In the genomic region with DNA sequence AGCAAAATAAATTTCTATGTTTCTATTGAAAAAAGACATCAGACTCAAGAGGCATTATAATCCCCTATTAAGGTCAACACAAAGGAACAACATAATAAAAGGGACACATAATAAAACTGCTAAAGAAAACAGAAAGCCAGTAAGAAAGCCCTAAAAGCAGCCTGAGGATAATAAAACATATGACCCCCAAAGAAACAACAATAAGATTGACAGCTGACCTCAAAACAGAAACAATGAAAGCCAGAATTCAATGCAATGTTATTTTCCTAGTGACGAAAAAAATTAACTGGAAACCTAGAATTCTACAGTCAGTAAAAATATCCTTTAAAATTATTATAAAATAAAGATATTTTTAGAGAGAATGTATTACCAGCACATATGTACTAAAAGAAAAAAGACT, we compare ENCODE assay signal across 2 cellular contexts.
TF ChIP-seq lines count a peak whose summit lies in the region.

No MANE protein-coding gene starts in this region.

TF ChIP-seq in HEK293T, 16 proteins besides CTCF, POLR2A, EP300 and RAD21:
- TF ChIP-seq, protein P1, sequence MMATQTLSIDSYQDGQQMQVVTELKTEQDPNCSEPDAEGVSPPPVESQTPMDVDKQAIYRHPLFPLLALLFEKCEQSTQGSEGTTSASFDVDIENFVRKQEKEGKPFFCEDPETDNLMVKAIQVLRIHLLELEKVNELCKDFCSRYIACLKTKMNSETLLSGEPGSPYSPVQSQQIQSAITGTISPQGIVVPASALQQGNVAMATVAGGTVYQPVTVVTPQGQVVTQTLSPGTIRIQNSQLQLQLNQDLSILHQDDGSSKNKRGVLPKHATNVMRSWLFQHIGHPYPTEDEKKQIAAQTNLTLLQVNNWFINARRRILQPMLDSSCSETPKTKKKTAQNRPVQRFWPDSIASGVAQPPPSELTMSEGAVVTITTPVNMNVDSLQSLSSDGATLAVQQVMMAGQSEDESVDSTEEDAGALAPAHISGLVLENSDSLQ (IDR thresholded peaks at IDR 0.05), result peak; percentile 49
- TF ChIP-seq L3MBTL2 (conservative IDR thresholded peaks at IDR 0.05) (no peak), ELF4 (IDR thresholded peaks at IDR 0.05) (no peak)
TF ChIP-seq in HEK293T: peak in this region for 1.

TF ChIP-seq in WTC11, 78 proteins besides CTCF, POLR2A, EP300 and RAD21:
- TF ChIP-seq, protein P2, sequence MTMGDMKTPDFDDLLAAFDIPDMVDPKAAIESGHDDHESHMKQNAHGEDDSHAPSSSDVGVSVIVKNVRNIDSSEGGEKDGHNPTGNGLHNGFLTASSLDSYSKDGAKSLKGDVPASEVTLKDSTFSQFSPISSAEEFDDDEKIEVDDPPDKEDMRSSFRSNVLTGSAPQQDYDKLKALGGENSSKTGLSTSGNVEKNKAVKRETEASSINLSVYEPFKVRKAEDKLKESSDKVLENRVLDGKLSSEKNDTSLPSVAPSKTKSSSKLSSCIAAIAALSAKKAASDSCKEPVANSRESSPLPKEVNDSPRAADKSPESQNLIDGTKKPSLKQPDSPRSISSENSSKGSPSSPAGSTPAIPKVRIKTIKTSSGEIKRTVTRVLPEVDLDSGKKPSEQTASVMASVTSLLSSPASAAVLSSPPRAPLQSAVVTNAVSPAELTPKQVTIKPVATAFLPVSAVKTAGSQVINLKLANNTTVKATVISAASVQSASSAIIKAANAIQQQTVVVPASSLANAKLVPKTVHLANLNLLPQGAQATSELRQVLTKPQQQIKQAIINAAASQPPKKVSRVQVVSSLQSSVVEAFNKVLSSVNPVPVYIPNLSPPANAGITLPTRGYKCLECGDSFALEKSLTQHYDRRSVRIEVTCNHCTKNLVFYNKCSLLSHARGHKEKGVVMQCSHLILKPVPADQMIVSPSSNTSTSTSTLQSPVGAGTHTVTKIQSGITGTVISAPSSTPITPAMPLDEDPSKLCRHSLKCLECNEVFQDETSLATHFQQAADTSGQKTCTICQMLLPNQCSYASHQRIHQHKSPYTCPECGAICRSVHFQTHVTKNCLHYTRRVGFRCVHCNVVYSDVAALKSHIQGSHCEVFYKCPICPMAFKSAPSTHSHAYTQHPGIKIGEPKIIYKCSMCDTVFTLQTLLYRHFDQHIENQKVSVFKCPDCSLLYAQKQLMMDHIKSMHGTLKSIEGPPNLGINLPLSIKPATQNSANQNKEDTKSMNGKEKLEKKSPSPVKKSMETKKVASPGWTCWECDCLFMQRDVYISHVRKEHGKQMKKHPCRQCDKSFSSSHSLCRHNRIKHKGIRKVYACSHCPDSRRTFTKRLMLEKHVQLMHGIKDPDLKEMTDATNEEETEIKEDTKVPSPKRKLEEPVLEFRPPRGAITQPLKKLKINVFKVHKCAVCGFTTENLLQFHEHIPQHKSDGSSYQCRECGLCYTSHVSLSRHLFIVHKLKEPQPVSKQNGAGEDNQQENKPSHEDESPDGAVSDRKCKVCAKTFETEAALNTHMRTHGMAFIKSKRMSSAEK (CRISPR knock-in tag; IDR thresholded peaks at IDR 0.05; ENCODE audit: borderline replicate concordance), result no peak
- TF ChIP-seq ZNF317 (CRISPR knock-in tag; IDR thresholded peaks at IDR 0.05; ENCODE audit: borderline replicate concordance, low read depth), result peak; percentile 86; the same call in 1 of the 2 replicates
